18 cellular contexts compared by ENCODE assay signal in genomic region chr1:153699768-153700167, GRCh38. TPM values are rescaled to one million over a fixed set of nuclear protein-coding genes. Genes with fewer than 3 reads are reported as not detected.
"Had no signal": no experiment of that assay in that cellular context is flagged by ENCODE, and none has a peak within 500 bp of the region (broad histone marks: within the 10 kb centered on the region; RNA-seq: fewer than 3 reads in every experiment).

No MANE protein-coding gene starts in this region.

- H3K9me3 ChIP-seq: thyroid gland had no signal

- DNase-seq: activated CD4-positive, alpha-beta T cell treated with anti-CD3 and anti-CD28 coated beads for 48 hours; activated CD8-positive, alpha-beta memory T cell treated with anti-CD3 and anti-CD28 coated beads, Interleukin-2, amount 10 ng/mL, durations not matched to agents 7 days and 5 days; activated CD8-positive, alpha-beta T cell treated with anti-CD3 and anti-CD28 coated beads for 36 hours; activated gamma-delta T cell treated with Interleukin-2 at 50 U/mL for 16 hours; cerebellar nuclear complex; cortex of kidney; endodermal cell; hippocampal formation; stimulated activated CD4-positive, alpha-beta T cell treated with anti-CD3 and anti-CD28 coated beads, Interleukin-2, amount 100 ng/mL, for 48 hours; stimulated activated CD8-positive, alpha-beta memory T cell treated with anti-CD3 and anti-CD28 coated beads, Interleukin-4, amount 100 ng/mL, for 48 hours; stimulated activated naive B cell treated with anti-CD40 and anti-IgM and Interleukin-4, amounts not matched to agents 10 μg/mL and 1 μg/mL and 100 μg/mL, for 72 hours; SW 1271; T-helper 2 cell; thyroid gland had no signal

- H3K27me3 ChIP-seq: thyroid gland had no signal

- H3K36me3 ChIP-seq: thyroid gland had no signal

- H3K4me3 ChIP-seq: SK-N-MC, thyroid gland had no signal

- ATAC-seq: activated CD8-positive, alpha-beta memory T cell treated with anti-CD3 and anti-CD28 coated beads, Interleukin-2, amount 10 ng/mL, durations not matched to agents 7 days and 5 days; activated CD8-positive, alpha-beta T cell treated with anti-CD3 and anti-CD28 coated beads for 36 hours; stimulated activated naive B cell treated with anti-CD40 and anti-IgM and Interleukin-4, amounts not matched to agents 10 μg/mL and 1 μg/mL and 100 μg/mL, for 72 hours had no signal

- FAIRE-seq: astrocyte had no signal

- H3K27ac ChIP-seq: SK-N-MC had no signal

RNA-seq across cellular contexts. Expression of gene NPR1, which starts 21.3 kb away (rescaled TPM):
- total RNA-seq: activated CD8-positive, alpha-beta T cell treated with anti-CD3 and anti-CD28 coated beads for 36 hours; mononuclear cell; myocyte had no signal
